In the genomic region with DNA sequence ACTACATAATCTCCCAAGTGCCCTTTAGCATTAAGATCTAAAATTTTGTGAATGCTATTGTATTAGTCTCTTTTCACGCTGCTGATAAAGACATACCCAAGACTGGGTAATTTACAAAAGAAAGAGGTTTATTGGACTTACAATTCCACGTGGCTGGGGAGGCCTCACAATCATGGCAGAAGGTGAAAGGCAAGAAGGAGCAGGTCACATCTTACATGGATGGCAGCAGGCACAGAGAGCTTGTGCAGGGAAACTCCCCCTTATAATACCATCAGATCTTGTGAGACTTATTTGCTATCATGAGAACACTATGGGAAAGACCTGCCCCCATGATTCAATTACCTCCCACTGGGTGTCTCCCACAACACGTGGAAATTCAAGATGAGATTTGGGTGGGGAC, we compare ENCODE assay signal across 2 cellular contexts.
TF ChIP-seq lines count a peak whose summit lies in the region.
"Not testable (repeated sequence)": the region's sequence is repeated elsewhere in the genome, so short reads cannot be mapped to it uniquely, and the experiment has no call there.

No MANE protein-coding gene starts in this region.

TF ChIP-seq in HEK293, 187 proteins besides CTCF, POLR2A, EP300 and RAD21:
- peak; percentile 82 for TF ChIP-seq SETDB1 (IDR thresholded peaks at IDR 0.05; ENCODE audit: insufficient read length, low read length)

TF ChIP-seq in K562, 482 proteins besides CTCF, POLR2A, EP300 and RAD21:
- 0 out of 2 replicates have a peak, but pooled peaks have one; percentile 55 for TF ChIP-seq XRCC3 (IDR thresholded peaks at IDR 0.05)
- TF ChIP-seq, protein P1, sequence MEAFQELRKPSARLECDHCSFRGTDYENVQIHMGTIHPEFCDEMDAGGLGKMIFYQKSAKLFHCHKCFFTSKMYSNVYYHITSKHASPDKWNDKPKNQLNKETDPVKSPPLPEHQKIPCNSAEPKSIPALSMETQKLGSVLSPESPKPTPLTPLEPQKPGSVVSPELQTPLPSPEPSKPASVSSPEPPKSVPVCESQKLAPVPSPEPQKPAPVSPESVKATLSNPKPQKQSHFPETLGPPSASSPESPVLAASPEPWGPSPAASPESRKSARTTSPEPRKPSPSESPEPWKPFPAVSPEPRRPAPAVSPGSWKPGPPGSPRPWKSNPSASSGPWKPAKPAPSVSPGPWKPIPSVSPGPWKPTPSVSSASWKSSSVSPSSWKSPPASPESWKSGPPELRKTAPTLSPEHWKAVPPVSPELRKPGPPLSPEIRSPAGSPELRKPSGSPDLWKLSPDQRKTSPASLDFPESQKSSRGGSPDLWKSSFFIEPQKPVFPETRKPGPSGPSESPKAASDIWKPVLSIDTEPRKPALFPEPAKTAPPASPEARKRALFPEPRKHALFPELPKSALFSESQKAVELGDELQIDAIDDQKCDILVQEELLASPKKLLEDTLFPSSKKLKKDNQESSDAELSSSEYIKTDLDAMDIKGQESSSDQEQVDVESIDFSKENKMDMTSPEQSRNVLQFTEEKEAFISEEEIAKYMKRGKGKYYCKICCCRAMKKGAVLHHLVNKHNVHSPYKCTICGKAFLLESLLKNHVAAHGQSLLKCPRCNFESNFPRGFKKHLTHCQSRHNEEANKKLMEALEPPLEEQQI (IDR thresholded peaks at IDR 0.05): 0 out of 2 replicates have a peak, but pooled peaks have one; percentile 31
- TF ChIP-seq, protein P2, sequence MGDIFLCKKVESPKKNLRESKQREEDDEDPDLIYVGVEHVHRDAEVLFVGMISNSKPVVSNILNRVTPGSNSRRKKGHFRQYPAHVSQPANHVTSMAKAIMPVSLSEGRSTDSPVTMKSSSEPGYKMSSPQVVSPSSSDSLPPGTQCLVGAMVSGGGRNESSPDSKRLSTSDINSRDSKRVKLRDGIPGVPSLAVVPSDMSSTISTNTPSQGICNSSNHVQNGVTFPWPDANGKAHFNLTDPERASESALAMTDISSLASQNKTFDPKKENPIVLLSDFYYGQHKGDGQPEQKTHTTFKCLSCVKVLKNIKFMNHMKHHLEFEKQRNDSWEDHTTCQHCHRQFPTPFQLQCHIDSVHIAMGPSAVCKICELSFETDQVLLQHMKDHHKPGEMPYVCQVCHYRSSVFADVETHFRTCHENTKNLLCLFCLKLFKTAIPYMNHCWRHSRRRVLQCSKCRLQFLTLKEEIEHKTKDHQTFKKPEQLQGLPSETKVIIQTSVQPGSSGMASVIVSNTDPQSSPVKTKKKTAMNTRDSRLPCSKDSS (IDR thresholded peaks at IDR 0.05; ENCODE audit: low read depth, partially characterized antibody): peak; percentile 84
- TF ChIP-seq CC2D1A (IDR thresholded peaks at IDR 0.05): peak; percentile 56; the same call in 1 of the 2 replicates
- TF ChIP-seq FOXM1 (IDR thresholded peaks at IDR 0.05; ENCODE audit: low read depth): 0 out of 2 replicates have a peak, but pooled peaks have one; percentile 21
- not testable (repeated sequence) for TF ChIP-seq FOXM1 (CRISPR knock-in tag; IDR thresholded peaks at IDR 0.05; ENCODE audit: low read depth); NR2C1 (IDR thresholded peaks at IDR 0.05)
- TF ChIP-seq TRIM28 (IDR thresholded peaks at IDR 0.05): peak; percentile 59; the same call in 1 of the 2 replicates
- peak in 1 of 2 experiments; percentile 75; a peak in 1 of 3 replicates for TF ChIP-seq CBX3 (IDR thresholded peaks at IDR 0.05; ENCODE audit: borderline replicate concordance in 1 of 2, low read length in 2 of 2)
- peak; percentile 99 for TF ChIP-seq ZNF431 (CRISPR knock-in tag; IDR thresholded peaks at IDR 0.05)
- peak; percentile 35 to 76; a peak in 2 of 4 replicates for TF ChIP-seq TRIM24 (IDR thresholded peaks at IDR 0.05)
- TF ChIP-seq NR2C1 (tag; IDR thresholded peaks at IDR 0.05): 0 out of 2 replicates have a peak, but pooled peaks have one; percentile 18
- peak; percentile 72; the same call in 1 of the 2 replicates for TF ChIP-seq ZNF766 (CRISPR knock-in tag; conservative IDR thresholded peaks at IDR 0.05)
